In the genomic region with DNA sequence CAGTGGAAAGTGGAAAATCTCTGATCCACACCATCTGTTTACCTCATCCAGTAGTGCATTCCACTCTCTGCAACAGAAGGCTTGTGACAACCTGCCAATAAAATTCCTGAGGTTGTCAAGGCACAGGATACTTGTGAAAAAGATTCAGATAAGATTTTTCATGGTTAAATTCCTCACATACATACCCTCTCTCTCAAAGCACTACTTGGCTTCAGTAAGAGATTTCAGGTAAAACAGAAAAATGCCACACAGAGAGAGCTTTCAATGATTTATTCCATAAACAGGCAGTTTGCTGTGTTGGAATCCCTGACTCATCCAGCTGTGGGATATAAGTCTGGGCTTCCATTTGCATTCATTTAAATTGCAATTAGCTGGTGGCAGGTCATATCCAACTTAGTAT, we compare ENCODE assay signal across 16 cellular contexts.
A peak's percentile ranks its signal among the peaks of the same experiment; 100 is the strongest.
DNase-seq lines count a peak whose midpoint lies in the region; ATAC-seq and TF ChIP-seq lines count a peak whose summit lies in the region.
"Had no signal": no experiment of that assay in that cellular context is flagged by ENCODE, and none has a peak within 500 bp of the region (broad histone marks: within the 10 kb centered on the region; RNA-seq: fewer than 3 reads in every experiment).

No MANE protein-coding gene starts in this region.

- CTCF ChIA-PET in WTC11 (lab: Charles Lee) = no interaction called here

- no peak overlapping the region for H2BK120ac ChIP-seq in mesenchymal stem cell (ENCODE audit: low read depth, low read length)

- H3K4ac ChIP-seq in mesenchymal stem cell (ENCODE audit: low read depth in 1 of 2, low read length in 2 of 2) = no peak overlapping the region

- H3K4me3 Mint-ChIP-seq in WTC11 = no peak overlapping the region
- H3K4me3 Mint-ChIP-seq: activated CD8-positive, alpha-beta T cell treated with anti-CD3 and anti-CD28 coated beads, Interleukin-2, amount 10 ng/mL, durations not matched to agents 7 days and 5 days; activated naive CD4-positive, alpha-beta T cell treated with anti-CD3 and anti-CD28 coated beads for 36 hours; stimulated activated memory B cell treated with anti-CD40 and anti-IgM and Interleukin-4, amounts not matched to agents 10 μg/mL and 1 μg/mL and 100 μg/mL, for 72 hours had no signal

- no peak overlapping the region for H3K9ac ChIP-seq in mesenchymal stem cell (ENCODE audit: low read length)

- H3K27me3 ChIP-seq in MG63 (no peaks in the 10 kb centered on the region), mesenchymal stem cell (ENCODE audit: control insufficient read depth in 1 of 2, insufficient read depth in 1 of 2, low read length in 2 of 2) (no peaks in the 10 kb centered on the region)
- H3K27me3 ChIP-seq: heart right ventricle had no signal

- TF ChIP-seq CTCF in choroid plexus epithelial cell (conservative IDR thresholded peaks at IDR 0.05; ENCODE audit: low read depth, low read length) (no peak), WTC11 (IDR thresholded peaks at IDR 0.05) (no peak)

- no peak overlapping the region for H3K27ac Mint-ChIP-seq in WTC11
- H3K27ac Mint-ChIP-seq: activated CD8-positive, alpha-beta T cell treated with anti-CD3 and anti-CD28 coated beads, Interleukin-2, amount 10 ng/mL, durations not matched to agents 7 days and 5 days; activated naive CD4-positive, alpha-beta T cell treated with anti-CD3 and anti-CD28 coated beads for 36 hours; stimulated activated memory B cell treated with anti-CD40 and anti-IgM and Interleukin-4, amounts not matched to agents 10 μg/mL and 1 μg/mL and 100 μg/mL, for 72 hours had no signal

- H3K9me3 ChIP-seq in MG63 (no peaks in the 10 kb centered on the region), mesenchymal stem cell (ENCODE audit: control insufficient read depth, low read length) (peaks cover 3% of the 10 kb centered on the region)

- H3K4me2 ChIP-seq in mesenchymal stem cell (ENCODE audit: low read length, poor library complexity, severe bottlenecking) = no peak overlapping the region

- H4K8ac ChIP-seq in mesenchymal stem cell (ENCODE audit: low read length) = no peak overlapping the region

- H3K36me3 Mint-ChIP-seq in WTC11 = peaks cover 8% of the 10 kb centered on the region; the same call in 1 of the 2 replicates
- H3K36me3 Mint-ChIP-seq: stimulated activated memory B cell treated with anti-CD40 and anti-IgM and Interleukin-4, amounts not matched to agents 10 μg/mL and 1 μg/mL and 100 μg/mL, for 72 hours had no signal

- no peak overlapping the region for H2AFZ ChIP-seq in mesenchymal stem cell (ENCODE audit: low read depth, low read length)

- H3K4me3 ChIP-seq in MG63 = no peak overlapping the region
- no peak overlapping the region for H3K4me3 ChIP-seq in choroid plexus epithelial cell (ENCODE audit: low read depth, low read length)
- no peak overlapping the region for H3K4me3 ChIP-seq in mesenchymal stem cell (ENCODE audit: insufficient read depth in 1 of 2, low read depth in 1 of 2, low read length in 2 of 2)
- H3K4me3 ChIP-seq: heart right ventricle had no signal

- H3K4me1 ChIP-seq in mesenchymal stem cell (ENCODE audit: control insufficient read depth, insufficient read depth, low read depth, low read length) = no peaks in the 10 kb centered on the region

- H3K4me1 Mint-ChIP-seq in WTC11 = peaks cover 15% of the 10 kb centered on the region
- H3K4me1 Mint-ChIP-seq: stimulated activated memory B cell treated with anti-CD40 and anti-IgM and Interleukin-4, amounts not matched to agents 10 μg/mL and 1 μg/mL and 100 μg/mL, for 72 hours had no signal

- no peak for ATAC-seq in GM21528 (IDR thresholded peaks at IDR 0.05; ENCODE audit: low FRiP score, unreplicated experiment)
- ATAC-seq in GM18520 (IDR thresholded peaks at IDR 0.05; ENCODE audit: unreplicated experiment) = no peak
- ATAC-seq in GM21381 (IDR thresholded peaks at IDR 0.05; ENCODE audit: unreplicated experiment) = no peak
- ATAC-seq in WTC11 = no peak
- ATAC-seq: activated CD8-positive, alpha-beta T cell treated with anti-CD3 and anti-CD28 coated beads, Interleukin-2, amount 10 ng/mL, durations not matched to agents 7 days and 5 days; heart right ventricle had no signal

- H2BK12ac ChIP-seq in mesenchymal stem cell (ENCODE audit: low read length in 2 of 2) = no peak overlapping the region

- H2AK5ac ChIP-seq in mesenchymal stem cell (ENCODE audit: low read length, severe bottlenecking) = peak overlapping the region; percentile 61

- no peaks in the 10 kb centered on the region for H3K79me1 ChIP-seq in mesenchymal stem cell (replicated peaks; ENCODE audit: low read length, poor library complexity, severe bottlenecking)

- no peaks in the 10 kb centered on the region for H3K27me3 Mint-ChIP-seq in WTC11 (ENCODE audit: low read depth)

- H3K27ac ChIP-seq in mesenchymal stem cell (ENCODE audit: low read length, poor library complexity, severe bottlenecking) = peak overlapping the region; percentile 24

- no peak overlapping the region for H2BK15ac ChIP-seq in mesenchymal stem cell (ENCODE audit: low read depth, poor library complexity, severe bottlenecking)

- no peak overlapping the region for H2BK5ac ChIP-seq in mesenchymal stem cell (ENCODE audit: low read depth, low read length, poor library complexity, severe bottlenecking)

- no peak overlapping the region for H3K18ac ChIP-seq in mesenchymal stem cell (ENCODE audit: low read depth in 1 of 2, low read length in 2 of 2)

- peaks cover 21% of the 10 kb centered on the region for H3K9me3 Mint-ChIP-seq in WTC11
- H3K9me3 Mint-ChIP-seq: activated naive CD4-positive, alpha-beta T cell treated with anti-CD3 and anti-CD28 coated beads for 36 hours had no signal

- H4K91ac ChIP-seq in mesenchymal stem cell (ENCODE audit: low read length) = no peak overlapping the region

- H3K23ac ChIP-seq in mesenchymal stem cell (ENCODE audit: low read length in 2 of 2) = no peak overlapping the region

- POLR2A ChIA-PET in WTC11 (lab: Charles Lee) = no interaction called here

- DNase-seq in COLO829 (ENCODE audit: low spot score) = peak; percentile 66
- peak; percentile 7 for DNase-seq in MG63
- peak; percentile 53 for DNase-seq in choroid plexus epithelial cell (ENCODE audit: low read depth)
- peak; percentile 58 for DNase-seq in mesenchymal stem cell
- DNase-seq in WTC11 (ENCODE audit: low spot score) = no peak
- DNase-seq: activated CD8-positive, alpha-beta T cell treated with anti-CD3 and anti-CD28 coated beads, Interleukin-2, amount 10 ng/mL, durations not matched to agents 7 days and 5 days; activated naive CD4-positive, alpha-beta T cell treated with anti-CD3 and anti-CD28 coated beads for 36 hours; C1 segment of cervical spinal cord; heart right ventricle; NCI-H2171; OCI-M1; posterior cingulate gyrus had no signal

- H3K14ac ChIP-seq in mesenchymal stem cell (ENCODE audit: low read length in 2 of 2) = no peak overlapping the region

- H3K36me3 ChIP-seq in MG63 (no peaks in the 10 kb centered on the region), mesenchymal stem cell (ENCODE audit: control insufficient read depth in 1 of 2, insufficient read depth in 2 of 2, low read depth in 1 of 2, low read length in 2 of 2) (no peaks in the 10 kb centered on the region)
- H3K36me3 ChIP-seq: heart right ventricle had no signal

TF ChIP-seq in WTC11, 78 proteins besides CTCF, POLR2A, EP300 and RAD21 (continues in another document):
- TF ChIP-seq, protein P1, sequence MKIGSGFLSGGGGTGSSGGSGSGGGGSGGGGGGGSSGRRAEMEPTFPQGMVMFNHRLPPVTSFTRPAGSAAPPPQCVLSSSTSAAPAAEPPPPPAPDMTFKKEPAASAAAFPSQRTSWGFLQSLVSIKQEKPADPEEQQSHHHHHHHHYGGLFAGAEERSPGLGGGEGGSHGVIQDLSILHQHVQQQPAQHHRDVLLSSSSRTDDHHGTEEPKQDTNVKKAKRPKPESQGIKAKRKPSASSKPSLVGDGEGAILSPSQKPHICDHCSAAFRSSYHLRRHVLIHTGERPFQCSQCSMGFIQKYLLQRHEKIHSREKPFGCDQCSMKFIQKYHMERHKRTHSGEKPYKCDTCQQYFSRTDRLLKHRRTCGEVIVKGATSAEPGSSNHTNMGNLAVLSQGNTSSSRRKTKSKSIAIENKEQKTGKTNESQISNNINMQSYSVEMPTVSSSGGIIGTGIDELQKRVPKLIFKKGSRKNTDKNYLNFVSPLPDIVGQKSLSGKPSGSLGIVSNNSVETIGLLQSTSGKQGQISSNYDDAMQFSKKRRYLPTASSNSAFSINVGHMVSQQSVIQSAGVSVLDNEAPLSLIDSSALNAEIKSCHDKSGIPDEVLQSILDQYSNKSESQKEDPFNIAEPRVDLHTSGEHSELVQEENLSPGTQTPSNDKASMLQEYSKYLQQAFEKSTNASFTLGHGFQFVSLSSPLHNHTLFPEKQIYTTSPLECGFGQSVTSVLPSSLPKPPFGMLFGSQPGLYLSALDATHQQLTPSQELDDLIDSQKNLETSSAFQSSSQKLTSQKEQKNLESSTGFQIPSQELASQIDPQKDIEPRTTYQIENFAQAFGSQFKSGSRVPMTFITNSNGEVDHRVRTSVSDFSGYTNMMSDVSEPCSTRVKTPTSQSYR (CRISPR knock-in tag; IDR thresholded peaks at IDR 0.05) = no peak
- TF ChIP-seq NR2C2 (CRISPR knock-in tag; IDR thresholded peaks at IDR 0.05) (no peak), ZNF396 (CRISPR knock-in tag; IDR thresholded peaks at IDR 0.05; ENCODE audit: borderline replicate concordance) (no peak), MYBL2 (CRISPR knock-in tag; IDR thresholded peaks at IDR 0.05) (no peak), JUN (CRISPR knock-in tag; IDR thresholded peaks at IDR 0.05) (no peak), CREM (CRISPR knock-in tag; IDR thresholded peaks at IDR 0.05) (no peak)
- TF ChIP-seq, protein P2, sequence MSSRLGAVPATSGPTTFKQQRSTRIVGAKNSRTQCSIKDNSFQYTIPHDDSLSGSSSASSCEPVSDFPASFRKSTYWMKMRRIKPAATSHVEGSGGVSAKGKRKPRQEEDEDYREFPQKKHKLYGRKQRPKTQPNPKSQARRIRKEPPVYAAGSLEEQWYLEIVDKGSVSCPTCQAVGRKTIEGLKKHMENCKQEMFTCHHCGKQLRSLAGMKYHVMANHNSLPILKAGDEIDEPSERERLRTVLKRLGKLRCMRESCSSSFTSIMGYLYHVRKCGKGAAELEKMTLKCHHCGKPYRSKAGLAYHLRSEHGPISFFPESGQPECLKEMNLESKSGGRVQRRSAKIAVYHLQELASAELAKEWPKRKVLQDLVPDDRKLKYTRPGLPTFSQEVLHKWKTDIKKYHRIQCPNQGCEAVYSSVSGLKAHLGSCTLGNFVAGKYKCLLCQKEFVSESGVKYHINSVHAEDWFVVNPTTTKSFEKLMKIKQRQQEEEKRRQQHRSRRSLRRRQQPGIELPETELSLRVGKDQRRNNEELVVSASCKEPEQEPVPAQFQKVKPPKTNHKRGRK (CRISPR knock-in tag; IDR thresholded peaks at IDR 0.05; ENCODE audit: borderline replicate concordance) = no peak
- TF ChIP-seq, protein P3, sequence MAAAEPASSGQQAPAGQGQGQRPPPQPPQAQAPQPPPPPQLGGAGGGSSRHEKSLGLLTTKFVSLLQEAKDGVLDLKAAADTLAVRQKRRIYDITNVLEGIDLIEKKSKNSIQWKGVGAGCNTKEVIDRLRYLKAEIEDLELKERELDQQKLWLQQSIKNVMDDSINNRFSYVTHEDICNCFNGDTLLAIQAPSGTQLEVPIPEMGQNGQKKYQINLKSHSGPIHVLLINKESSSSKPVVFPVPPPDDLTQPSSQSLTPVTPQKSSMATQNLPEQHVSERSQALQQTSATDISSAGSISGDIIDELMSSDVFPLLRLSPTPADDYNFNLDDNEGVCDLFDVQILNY (CRISPR knock-in tag; IDR thresholded peaks at IDR 0.05) = no peak
